Comparison of ENCODE assay signal across 16 cellular contexts in the genomic region with DNA sequence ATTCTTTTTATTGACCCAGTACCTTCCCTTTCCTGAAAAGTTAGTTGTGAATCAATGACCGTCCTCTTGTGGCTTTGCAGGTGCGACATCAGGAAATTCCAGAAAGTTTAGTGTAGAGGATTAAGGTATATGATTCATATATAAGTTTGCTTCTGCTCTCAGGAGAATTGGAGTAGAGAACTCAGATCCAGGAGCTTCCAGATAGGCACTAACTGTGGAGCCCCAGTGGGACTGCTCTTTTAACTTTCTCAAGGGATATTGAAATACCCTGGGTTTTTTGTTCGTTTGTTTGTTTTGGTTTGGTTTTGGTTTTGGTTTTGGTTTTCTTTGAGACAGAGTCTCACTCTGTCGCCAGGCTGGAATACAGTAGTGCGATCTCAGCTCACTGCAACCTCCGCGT. TPM values are rescaled to one million over a fixed set of nuclear protein-coding genes. Genes with fewer than 3 reads are reported as not detected.
A peak's percentile ranks its signal among the peaks of the same experiment; 100 is the strongest.
DNase-seq lines count a peak whose midpoint lies in the region; ATAC-seq and TF ChIP-seq lines count a peak whose summit lies in the region.
"Had no signal": no experiment of that assay in that cellular context is flagged by ENCODE, and none has a peak within 500 bp of the region (broad histone marks: within the 10 kb centered on the region; RNA-seq: fewer than 3 reads in every experiment).

No MANE protein-coding gene starts in this region.

- H3K4me1 Mint-ChIP-seq in T-cell = peaks cover 0 to 14% (median 0%) of the 10 kb centered on the region in 3 donors

- RAD21 ChIA-PET in HCT116 (lab: Charles Lee; ENCODE audit: low non-redundant PET in 1 of 2, low total read pairs in 2 of 2, uncharacterized antibody in 2 of 2, unreplicated experiment in 2 of 2) = no interaction called here

- no peak for TF ChIP-seq CTCF in HCT116 (IDR thresholded peaks at IDR 0.05 in 2 of 3, conservative IDR thresholded peaks at IDR 0.05 in 1 of 3; ENCODE audit: borderline replicate concordance in 1 of 3, insufficient read depth in 1 of 3, low read depth in 2 of 3, low read length in 2 of 3)

- H3K9me3 ChIP-seq in HCT116 (ENCODE audit: control insufficient read depth in 1 of 2, insufficient read depth in 1 of 2, low read depth in 1 of 2, low read length in 2 of 2) (no peaks in the 10 kb centered on the region), muscle layer of duodenum (ENCODE audit: control insufficient read depth in 1 of 2, low read length in 2 of 2) (no peaks in the 10 kb centered on the region)
- H3K9me3 ChIP-seq: SJSA1, testis had no signal

- no peaks in the 10 kb centered on the region for H3K9me3 Mint-ChIP-seq in T-cell
- H3K9me3 Mint-ChIP-seq: dendritic cell treated with granulocyte-macrophage colony-stimulating factor and Interleukin-4, amounts not matched to agents 40 ng/mL and 50 ng/mL, for 4 days had no signal

- POLR2A ChIA-PET in HCT116 (lab: Charles Lee) = no interaction called here
- POLR2A ChIA-PET in T-cell (lab: Charles Lee) = no interaction called here

- H3K4me1 ChIP-seq in HCT116 (ENCODE audit: control insufficient read depth in 1 of 2, insufficient read depth in 2 of 2, low read length in 2 of 2) (peaks cover 0 to 6% of the 10 kb centered on the region in 2 experiments; a peak in 1 of 4 replicates), muscle layer of duodenum (ENCODE audit: control insufficient read depth in 1 of 2, insufficient read depth in 2 of 2, low read length in 2 of 2) (no peaks in the 10 kb centered on the region)
- H3K4me1 ChIP-seq: SJSA1, testis had no signal

- H3K9ac ChIP-seq in HCT116 (ENCODE audit: low read length) = no peak overlapping the region

- H3K27me3 ChIP-seq in HCT116 (ENCODE audit: insufficient read depth, low read length) (no peaks in the 10 kb centered on the region), muscle layer of duodenum (ENCODE audit: low read depth, low read length) (no peaks in the 10 kb centered on the region)
- H3K27me3 ChIP-seq: testis had no signal

- H3K4me3 ChIP-seq in HCT116 (replicated peaks in 1 of 2; ENCODE audit: low read depth in 1 of 2, low read length in 2 of 2) = no peak overlapping the region
- peak overlapping the region in 1 of 2 donors; percentile 38 for H3K4me3 ChIP-seq in muscle layer of duodenum (ENCODE audit: low read depth in 1 of 2, low read length in 2 of 2)
- H3K4me3 ChIP-seq: SJSA1, testis had no signal

- no peak overlapping the region for H3K27ac ChIP-seq in HCT116 (ENCODE audit: low read depth, low read length)
- H3K27ac ChIP-seq in muscle layer of duodenum (ENCODE audit: low read length) = peak overlapping the region; percentile 6
- H3K27ac ChIP-seq: HL-60, SJSA1, testis had no signal

- TF ChIP-seq POLR2A in HCT116 (IDR thresholded peaks at IDR 0.05; ENCODE audit: borderline replicate concordance, extremely low read depth, insufficient read depth, insufficient read length) = no peak

- H3K36me3 ChIP-seq in HCT116 (ENCODE audit: control insufficient read depth in 1 of 2, insufficient read depth in 2 of 2, low read length in 2 of 2) = no peaks in the 10 kb centered on the region
- no peaks in the 10 kb centered on the region for H3K36me3 ChIP-seq in muscle layer of duodenum (ENCODE audit: control insufficient read depth in 1 of 2, insufficient read depth in 2 of 2, low read length in 2 of 2)
- H3K36me3 ChIP-seq: SJSA1 had no signal

- H2AFZ ChIP-seq in HCT116 (ENCODE audit: low read depth, low read length, poor library complexity, severe bottlenecking) = no peak overlapping the region

- peaks cover 0 to 9% of the 10 kb centered on the region in 2 donors for H3K27me3 Mint-ChIP-seq in T-cell

- no TSS peak for BruUV-seq in HCT116 (replicated peaks; lab: Mats Ljungman, UMichigan)

- peak overlapping the region; percentile 3 to 74 (median 56) for H3K4me3 Mint-ChIP-seq in T-cell
- H3K4me3 Mint-ChIP-seq: dendritic cell treated with granulocyte-macrophage colony-stimulating factor and Interleukin-4, amounts not matched to agents 40 ng/mL and 50 ng/mL, for 4 days; neural crest cell had no signal

- intact Hi-C loops in HCT116 (cut with micrococcal nuclease) = no loop called here

- peak overlapping the region in 1 of 2 donors; percentile 50 for H3K27ac Mint-ChIP-seq in T-cell
- H3K27ac Mint-ChIP-seq: dendritic cell treated with granulocyte-macrophage colony-stimulating factor and Interleukin-4, amounts not matched to agents 40 ng/mL and 50 ng/mL, for 4 days had no signal

- H3K4me2 ChIP-seq in HCT116 (ENCODE audit: low read length) = peak overlapping the region; percentile 46

- H4K20me1 ChIP-seq in HCT116 (ENCODE audit: insufficient read depth) = no peaks in the 10 kb centered on the region

- H3K36me3 Mint-ChIP-seq in T-cell = no peaks in the 10 kb centered on the region

- H3K9me2 ChIP-seq in HCT116 (ENCODE audit: insufficient read depth) = no peaks in the 10 kb centered on the region

- ATAC-seq in GM18517 (IDR thresholded peaks at IDR 0.05; ENCODE audit: unreplicated experiment) (peak; percentile 77), HCT116 (no peak), T-cell (replicated peaks in 1 of 4) (no peak), HG02759 (IDR thresholded peaks at IDR 0.05; ENCODE audit: unreplicated experiment) (no peak)

- CTCF ChIA-PET in HCT116 (lab: Charles Lee) (no interaction called here), T-cell (lab: Charles Lee) (no interaction called here)

- TF ChIP-seq RAD21 in HCT116 (IDR thresholded peaks at IDR 0.05; ENCODE audit: low read depth) = no peak

- DNase-seq in HCT116 (ENCODE audit: low read depth, low spot score) (peak; percentile 7), T-cell (no peak), retina (no peak), NK-92 (lab: John Stamatoyannopoulos, UW; ENCODE audit: unreplicated experiment) (no peak)
- no peak for DNase-seq in activated CD4-positive, alpha-beta T cell treated with anti-CD3 and anti-CD28 coated beads for 48 hours
- DNase-seq: hypothalamus; NCI-H2081 treated with DMSO at 0.1 percent for 48 hours; stimulated activated CD4-positive, alpha-beta T cell treated with anti-CD3 and anti-CD28 coated beads, Interleukin-2, amount 100 ng/mL, for 24 hours; testis had no signal

- H3K79me2 ChIP-seq in HCT116 (ENCODE audit: insufficient read depth, low read length) = no peaks in the 10 kb centered on the region

TF ChIP-seq in HCT116, 20 proteins besides CTCF, POLR2A, EP300 and RAD21:
- TF ChIP-seq, protein P1, sequence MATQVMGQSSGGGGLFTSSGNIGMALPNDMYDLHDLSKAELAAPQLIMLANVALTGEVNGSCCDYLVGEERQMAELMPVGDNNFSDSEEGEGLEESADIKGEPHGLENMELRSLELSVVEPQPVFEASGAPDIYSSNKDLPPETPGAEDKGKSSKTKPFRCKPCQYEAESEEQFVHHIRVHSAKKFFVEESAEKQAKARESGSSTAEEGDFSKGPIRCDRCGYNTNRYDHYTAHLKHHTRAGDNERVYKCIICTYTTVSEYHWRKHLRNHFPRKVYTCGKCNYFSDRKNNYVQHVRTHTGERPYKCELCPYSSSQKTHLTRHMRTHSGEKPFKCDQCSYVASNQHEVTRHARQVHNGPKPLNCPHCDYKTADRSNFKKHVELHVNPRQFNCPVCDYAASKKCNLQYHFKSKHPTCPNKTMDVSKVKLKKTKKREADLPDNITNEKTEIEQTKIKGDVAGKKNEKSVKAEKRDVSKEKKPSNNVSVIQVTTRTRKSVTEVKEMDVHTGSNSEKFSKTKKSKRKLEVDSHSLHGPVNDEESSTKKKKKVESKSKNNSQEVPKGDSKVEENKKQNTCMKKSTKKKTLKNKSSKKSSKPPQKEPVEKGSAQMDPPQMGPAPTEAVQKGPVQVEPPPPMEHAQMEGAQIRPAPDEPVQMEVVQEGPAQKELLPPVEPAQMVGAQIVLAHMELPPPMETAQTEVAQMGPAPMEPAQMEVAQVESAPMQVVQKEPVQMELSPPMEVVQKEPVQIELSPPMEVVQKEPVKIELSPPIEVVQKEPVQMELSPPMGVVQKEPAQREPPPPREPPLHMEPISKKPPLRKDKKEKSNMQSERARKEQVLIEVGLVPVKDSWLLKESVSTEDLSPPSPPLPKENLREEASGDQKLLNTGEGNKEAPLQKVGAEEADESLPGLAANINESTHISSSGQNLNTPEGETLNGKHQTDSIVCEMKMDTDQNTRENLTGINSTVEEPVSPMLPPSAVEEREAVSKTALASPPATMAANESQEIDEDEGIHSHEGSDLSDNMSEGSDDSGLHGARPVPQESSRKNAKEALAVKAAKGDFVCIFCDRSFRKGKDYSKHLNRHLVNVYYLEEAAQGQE (IDR thresholded peaks at IDR 0.05; ENCODE audit: low read depth) = no peak
- 0 out of 2 replicates have a peak, but pooled peaks have one; percentile 21 for TF ChIP-seq FOSL1 (IDR thresholded peaks at IDR 0.05; ENCODE audit: low read depth)

RNA-seq across cellular contexts. Expression of a gene that starts 9.5 kb away (rescaled TPM):
- total RNA-seq in HCT116 (2021; ENCODE audit: unreplicated experiment) (not detected), T-cell (not detected)
- not detected in 2 replicates for polyA plus RNA-seq in HCT116 (2012)
- total RNA-seq: neural crest cell, SJSA1, testis had no signal

RNA-seq across cellular contexts. Expression of a gene that starts 25.0 kb away (rescaled TPM):
- total RNA-seq in HCT116 (2021; ENCODE audit: unreplicated experiment) (not detected), T-cell (not detected)
- not detected in 2 replicates for polyA plus RNA-seq in HCT116 (2012)
- total RNA-seq: neural crest cell, SJSA1, testis had no signal

RNA-seq across cellular contexts. Expression of a gene that starts 44.4 kb away (rescaled TPM):
- total RNA-seq in HCT116 (2021; ENCODE audit: unreplicated experiment) (not detected), T-cell (not detected)
- not detected in 2 replicates for polyA plus RNA-seq in HCT116 (2012)
- total RNA-seq: neural crest cell, SJSA1, testis had no signal

RNA-seq across cellular contexts. Expression of a gene that starts 44.4 kb away (rescaled TPM):
- total RNA-seq in HCT116 (2021; ENCODE audit: unreplicated experiment) (not detected), T-cell (not detected)
- not detected in 2 replicates for polyA plus RNA-seq in HCT116 (2012)
- total RNA-seq: neural crest cell, SJSA1, testis had no signal
